Comparison of ENCODE assay signal across 21 cellular contexts in the genomic region with DNA sequence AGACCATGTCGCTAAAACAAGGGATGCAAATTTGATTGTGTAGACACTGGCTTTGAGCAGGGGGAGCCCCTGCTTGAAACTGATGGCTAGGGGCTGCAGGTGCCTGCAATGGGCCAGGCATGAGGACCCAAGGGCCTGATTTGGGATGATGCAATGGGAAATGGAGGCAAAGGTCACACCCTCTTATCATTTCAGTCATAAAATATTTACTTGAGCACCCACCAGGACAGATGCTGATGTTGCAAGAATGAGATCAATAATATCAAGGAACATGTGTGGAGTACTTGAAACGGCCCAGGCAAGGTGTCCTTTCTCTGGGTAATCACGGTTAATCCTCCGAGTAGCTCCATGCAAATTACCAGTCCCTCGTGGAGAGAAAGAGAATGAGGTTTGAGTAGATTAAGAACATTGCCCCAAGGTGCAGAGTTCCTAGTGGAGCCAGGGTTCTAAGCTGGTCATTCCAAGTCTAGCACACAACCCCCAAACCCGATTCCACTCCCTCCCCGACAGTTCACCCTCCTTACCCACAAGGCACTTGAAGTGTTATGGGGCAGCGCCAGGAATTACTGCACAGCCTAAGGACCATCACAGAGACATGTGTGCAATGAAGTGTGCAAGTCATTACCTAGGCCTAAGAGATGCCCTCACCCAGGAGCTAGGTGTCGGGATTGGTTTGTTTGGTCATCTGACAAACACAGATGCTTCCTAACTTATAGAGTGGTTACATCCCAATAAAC. TPM values are rescaled to one million over a fixed set of nuclear protein-coding genes. Genes with fewer than 3 reads are reported as not detected.
"Had no signal": no experiment of that assay in that cellular context is flagged by ENCODE, and none has a peak within 500 bp of the region (broad histone marks: within the 10 kb centered on the region; RNA-seq: fewer than 3 reads in every experiment).

No MANE protein-coding gene starts in this region.

- ATAC-seq: heart right ventricle had no signal

- H3K4me2 ChIP-seq: smooth muscle cell had no signal

- FAIRE-seq: endothelial cell of umbilical vein, frontal cortex, urothelium cell line had no signal

- H3K27me3 ChIP-seq: heart right ventricle had no signal

- H3K27ac ChIP-seq: coronary artery, heart right ventricle, left ventricle myocardium inferior had no signal

- H3K9me3 ChIP-seq: heart right ventricle, left ventricle myocardium inferior had no signal

- DNase-seq: effector CD4-positive, alpha-beta T cell; endodermal cell; erythroblast; heart right ventricle; islet precursor cell; left ventricle myocardium inferior; mesendoderm; naive B cell; stimulated activated CD4-positive, alpha-beta T cell treated with anti-CD3 and anti-CD28 coated beads, Interleukin-2, amount 100 ng/mL, for 48 hours; stimulated activated naive CD4-positive, alpha-beta T cell treated with Interleukin-2 at 50 U/mL for 16 hours had no signal

- H3K36me3 ChIP-seq: heart right ventricle, left ventricle myocardium inferior had no signal

- H3K4me3 ChIP-seq: coronary artery, heart right ventricle, left ventricle myocardium inferior, lung, smooth muscle cell had no signal

RNA-seq across cellular contexts. Expression of a gene that starts 45.5 kb away (rescaled TPM):
- total RNA-seq: dermis microvascular lymphatic vessel endothelial cell, frontal cortex had no signal
- polyA plus RNA-seq: fibroblast of lung had no signal

RNA-seq across cellular contexts. Expression of a gene that starts 50.3 kb away (rescaled TPM):
- total RNA-seq: chondrocyte, dermis microvascular lymphatic vessel endothelial cell, endothelial cell of umbilical vein, frontal cortex, heart right ventricle, left ventricle myocardium inferior, omental fat pad, pulmonary artery endothelial cell, smooth muscle cell had no signal
- polyA plus RNA-seq: endothelial cell of umbilical vein, fibroblast of lung had no signal
